Comparison of ENCODE assay signal across 8 cellular contexts in genomic region chr15:72722071-72722696, GRCh38. TPM values are rescaled to one million over a fixed set of nuclear protein-coding genes. Genes with fewer than 3 reads are reported as not detected.
DNase-seq lines count a peak whose midpoint lies in the region; ATAC-seq and TF ChIP-seq lines count a peak whose summit lies in the region.

No MANE protein-coding gene starts in this region.

- no peaks in the 10 kb centered on the region for H3K4me1 ChIP-seq in ascending aorta

- TF ChIP-seq CTCF in ascending aorta (IDR thresholded peaks at IDR 0.05), result peak; percentile 30 to 65 (median 45)

- ATAC-seq in GM21737 (IDR thresholded peaks at IDR 0.05; ENCODE audit: unreplicated experiment) (no peak), GM21515 (IDR thresholded peaks at IDR 0.05; ENCODE audit: unreplicated experiment) (no peak)

- intact Hi-C loops in ascending aorta (cut with DNase I), result loop anchor here (5.0 kb wide), 1 partner anchor 550 kb away; no protein-coding TSS in a partner anchor

- peaks cover 5 to 18% of the 10 kb centered on the region in 2 donors for H3K36me3 ChIP-seq in ascending aorta

- no peak overlapping the region for H3K27ac ChIP-seq in ascending aorta

- DNase-seq in GM03348 (ENCODE audit: low spot score) (peak; percentile 72), MV-4-11 (lab: John Stamatoyannopoulos, UW) (peak; percentile 47), T-helper 2 cell (peak; percentile 19 to 68 (median 53)), ascending aorta (ENCODE audit: low spot score in 2 of 2) (peak in 1 of 2 donors; percentile 71), hippocampal formation (lab: John Stamatoyannopoulos, UW) (peak; percentile 15 to 40), smooth muscle cell of the brain vasculature (ENCODE audit: low read depth, low spot score) (peak; percentile 73)

- H3K4me3 ChIP-seq in ascending aorta, result no peak overlapping the region

- no peaks in the 10 kb centered on the region for H3K9me3 ChIP-seq in ascending aorta

- H3K27me3 ChIP-seq in ascending aorta, result no peaks in the 10 kb centered on the region

RNA-seq across cellular contexts. Expression of gene BBS4, which starts 36.2 kb away (rescaled TPM):
- 9.9 TPM for total RNA-seq in ascending aorta

RNA-seq across cellular contexts. Expression of gene HIGD2B, which starts 36.2 kb away (rescaled TPM):
- total RNA-seq in ascending aorta, result not detected
